ENCODE assay signal across 25 cellular contexts in the genomic region with DNA sequence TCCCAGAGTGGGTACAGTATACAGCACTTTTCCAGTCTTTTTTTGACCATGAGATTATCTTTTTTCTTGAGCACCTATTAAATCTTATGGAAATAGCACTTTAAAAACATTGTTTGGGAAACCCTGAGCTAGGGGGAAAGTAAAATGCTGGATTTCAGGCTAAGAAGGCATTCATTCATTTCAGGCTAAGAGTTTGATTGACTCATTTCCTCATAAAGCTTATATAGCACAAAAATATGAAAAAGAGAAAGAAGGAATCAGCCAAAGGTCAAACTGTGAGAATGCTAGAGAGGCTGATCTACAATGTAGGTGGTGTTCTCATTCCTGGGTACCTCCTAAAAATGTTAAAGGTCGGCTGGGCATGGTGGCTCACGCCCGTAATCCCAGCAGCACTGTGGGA.
"Had no signal": no experiment of that assay in that cellular context is flagged by ENCODE, and none has a peak within 500 bp of the region (broad histone marks: within the 10 kb centered on the region; RNA-seq: fewer than 3 reads in every experiment).

No MANE protein-coding gene starts in this region.

- H3K27me3 ChIP-seq: pancreas, spleen, suprapubic skin, tibial artery, uterus had no signal

- H3K9me3 Mint-ChIP-seq: immature natural killer cell; natural killer cell; stimulated activated effector memory CD8-positive, alpha-beta T cell treated with anti-CD3 and anti-CD28 coated beads, Interleukin-12 subunit alpha, Interleukin-12 subunit beta, amount 100 ng/mL, for 72 hours had no signal

- DNase-seq: hypothalamus; immature natural killer cell; islet precursor cell; left ventricle myocardium inferior; mesendoderm; naive B cell; natural killer cell; pancreas; posterior cingulate gyrus; retina; right cardiac atrium; small intestine; spleen; stimulated activated CD4-positive, alpha-beta T cell treated with anti-CD3 and anti-CD28 coated beads, Interleukin-4, amount 100 ng/mL, for 24 hours; stimulated activated naive CD4-positive, alpha-beta T cell treated with Interleukin-2 at 50 U/mL for 16 hours; tibial artery; trophoblast cell; uterus had no signal

- H3K27ac Mint-ChIP-seq: immature natural killer cell; mesothelial cell of epicardium; naive B cell; natural killer cell; stimulated activated effector memory CD8-positive, alpha-beta T cell treated with anti-CD3 and anti-CD28 coated beads, Interleukin-12 subunit alpha, Interleukin-12 subunit beta, amount 100 ng/mL, for 72 hours had no signal

- H3K4me1 ChIP-seq: pancreas, prostate gland, suprapubic skin, tibial artery, uterus had no signal

- H3K36me3 Mint-ChIP-seq: immature natural killer cell; naive B cell; natural killer cell; stimulated activated effector memory CD8-positive, alpha-beta T cell treated with anti-CD3 and anti-CD28 coated beads, Interleukin-12 subunit alpha, Interleukin-12 subunit beta, amount 100 ng/mL, for 72 hours had no signal

- H3K36me3 ChIP-seq: pancreas, prostate gland, uterus had no signal

- H3K4me3 ChIP-seq: left ventricle myocardium inferior, lung, pancreas, prostate gland, spleen, suprapubic skin, thoracic aorta, tibial artery, uterus had no signal

- ATAC-seq: natural killer cell, pancreas, right cardiac atrium, sciatic nerve had no signal

- H3K4me3 Mint-ChIP-seq: immature natural killer cell; mesothelial cell of epicardium; naive B cell; natural killer cell; stimulated activated effector memory CD8-positive, alpha-beta T cell treated with anti-CD3 and anti-CD28 coated beads, Interleukin-12 subunit alpha, Interleukin-12 subunit beta, amount 100 ng/mL, for 72 hours had no signal

- H3K4me1 Mint-ChIP-seq: immature natural killer cell; mesothelial cell of epicardium; natural killer cell; stimulated activated effector memory CD8-positive, alpha-beta T cell treated with anti-CD3 and anti-CD28 coated beads, Interleukin-12 subunit alpha, Interleukin-12 subunit beta, amount 100 ng/mL, for 72 hours had no signal

- H3K27ac ChIP-seq: left ventricle myocardium inferior, pancreas, prostate gland, spleen, suprapubic skin, thoracic aorta, tibial artery, uterus had no signal

- H3K9me3 ChIP-seq: left ventricle myocardium inferior, pancreas, prostate gland, spleen, suprapubic skin, thoracic aorta, tibial artery, uterus had no signal
